ENCODE assay signal across 17 cellular contexts in genomic region chr12:10189653-10190052, GRCh38. TPM values are rescaled to one million over a fixed set of nuclear protein-coding genes. Genes with fewer than 3 reads are reported as not detected.
DNase-seq lines count a peak whose midpoint lies in the region; ATAC-seq and TF ChIP-seq lines count a peak whose summit lies in the region.
"Had no signal": no experiment of that assay in that cellular context is flagged by ENCODE, and none has a peak within 500 bp of the region (broad histone marks: within the 10 kb centered on the region; RNA-seq: fewer than 3 reads in every experiment).

No MANE protein-coding gene starts in this region.

- peaks cover 6% of the 10 kb centered on the region for H3K4me1 Mint-ChIP-seq in stimulated activated effector memory CD8-positive, alpha-beta T cell treated with anti-CD3 and anti-CD28 coated beads, Interleukin-12 subunit alpha, Interleukin-12 subunit beta, amount 100 ng/mL, for 72 hours
- peaks cover 2 to 5% (median 5%) of the 10 kb centered on the region in 3 donors for H3K4me1 Mint-ChIP-seq in T-cell

- peak; percentile 59 for DNase-seq in Ammon's horn (ENCODE audit: low spot score)
- DNase-seq in NCI-H226 = peak; percentile 61
- DNase-seq in fibroblast of pulmonary artery (ENCODE audit: low read depth) = peak; percentile 7
- no peak for DNase-seq in omental fat pad (ENCODE audit: low spot score)
- DNase-seq in stimulated activated effector memory CD8-positive, alpha-beta T cell treated with anti-CD3 and anti-CD28 coated beads, Interleukin-12 subunit alpha, Interleukin-12 subunit beta, amount 100 ng/mL, for 72 hours (ENCODE audit: low spot score in 2 of 2) = no peak
- DNase-seq in NCI-H2107 (lab: John Stamatoyannopoulos, UW) = no peak
- DNase-seq in T-cell = no peak
- DNase-seq: activated CD4-positive, alpha-beta T cell treated with anti-CD3 and anti-CD28 coated beads for 48 hours; activated T-cell treated with anti-CD3 and anti-CD28 coated beads, Interleukin-2, amount 50 U/mL, for 48 hours; esophagus squamous epithelium; NCI-H1436 treated with DMSO at 0.1 percent for 48 hours; stimulated activated CD4-positive, alpha-beta T cell treated with anti-CD3 and anti-CD28 coated beads, Interleukin-2, amount 100 ng/mL, for 24 hours; stimulated activated CD8-positive, alpha-beta memory T cell treated with anti-CD3 and anti-CD28 coated beads, Interleukin-4, amount 100 ng/mL, for 48 hours; thyroid gland had no signal

- H3K9me3 Mint-ChIP-seq in stimulated activated effector memory CD8-positive, alpha-beta T cell treated with anti-CD3 and anti-CD28 coated beads, Interleukin-12 subunit alpha, Interleukin-12 subunit beta, amount 100 ng/mL, for 72 hours = no peaks in the 10 kb centered on the region
- no peaks in the 10 kb centered on the region for H3K9me3 Mint-ChIP-seq in T-cell

- H3K27me3 Mint-ChIP-seq in T-cell = peaks cover 8 to 28% of the 10 kb centered on the region in 2 donors

- CTCF ChIA-PET in T-cell (lab: Charles Lee) = interaction anchor here (0.5 to 2.7 kb wide), 10 partner anchors 15 to 863 kb away, joined by 3 to 17 read pairs (median 4); no protein-coding TSS in a partner anchor

- TF ChIP-seq CTCF in fibroblast of pulmonary artery (IDR thresholded peaks at IDR 0.05; ENCODE audit: low read length, missing control alignments) (no peak), omental fat pad (IDR thresholded peaks at IDR 0.05) (no peak)

- peak; percentile 27 for ATAC-seq in omental fat pad (ENCODE audit: low FRiP score)
- no peak for ATAC-seq in stimulated activated effector memory CD8-positive, alpha-beta T cell treated with anti-CD3 and anti-CD28 coated beads, Interleukin-12 subunit alpha, Interleukin-12 subunit beta, amount 100 ng/mL, for 72 hours
- ATAC-seq in GM19397 (IDR thresholded peaks at IDR 0.05; ENCODE audit: unreplicated experiment) = no peak
- no peak for ATAC-seq in T-cell (replicated peaks in 1 of 4)

- H3K36me3 Mint-ChIP-seq in stimulated activated effector memory CD8-positive, alpha-beta T cell treated with anti-CD3 and anti-CD28 coated beads, Interleukin-12 subunit alpha, Interleukin-12 subunit beta, amount 100 ng/mL, for 72 hours = no peaks in the 10 kb centered on the region
- no peaks in the 10 kb centered on the region for H3K36me3 Mint-ChIP-seq in T-cell

- no peak overlapping the region for H3K4me3 Mint-ChIP-seq in stimulated activated effector memory CD8-positive, alpha-beta T cell treated with anti-CD3 and anti-CD28 coated beads, Interleukin-12 subunit alpha, Interleukin-12 subunit beta, amount 100 ng/mL, for 72 hours
- H3K4me3 Mint-ChIP-seq in T-cell = no peak overlapping the region

- H3K4me3 ChIP-seq in fibroblast of pulmonary artery (replicated peaks; ENCODE audit: low read depth, low read length) = no peak overlapping the region
- H3K4me3 ChIP-seq: esophagus squamous epithelium, thyroid gland had no signal

- H3K27ac Mint-ChIP-seq in stimulated activated effector memory CD8-positive, alpha-beta T cell treated with anti-CD3 and anti-CD28 coated beads, Interleukin-12 subunit alpha, Interleukin-12 subunit beta, amount 100 ng/mL, for 72 hours = no peak overlapping the region
- H3K27ac Mint-ChIP-seq in T-cell = no peak overlapping the region

- POLR2A ChIA-PET in T-cell (lab: Charles Lee) = interaction anchor here (0.5 to 0.6 kb wide), 2 partner anchors 86 to 509 kb away, joined by 3 read pairs; no protein-coding TSS in a partner anchor

RNA-seq across cellular contexts. Expression of gene TMEM52B, which starts 10.8 kb away (rescaled TPM):
- under 1 TPM in 2 of 4 donors, not detected in 2; 0.09 to 0.84 TPM for total RNA-seq in omental fat pad
- not detected for total RNA-seq in T-cell
- total RNA-seq: esophagus squamous epithelium; NCI-H460; T-helper 2 cell treated with Interferon-gamma antibody and Interleukin-4, amounts not matched to agents 100 ng/mL and 5 ng/mL, for 36 hours; thyroid gland had no signal

RNA-seq across cellular contexts. Expression of gene OLR1, which starts 17.7 kb away (rescaled TPM):
- 10 to 100 TPM in 2 of 4 donors, under 1 TPM in 1, not detected in 1; 0.19 to 51.2 (median 35.1) TPM for total RNA-seq in omental fat pad
- total RNA-seq in T-cell = under 1 TPM in 3 of 5 donors, not detected in 2; 0.12 to 0.60 (median 0.33) TPM
- total RNA-seq: NCI-H460; T-helper 2 cell treated with Interferon-gamma antibody and Interleukin-4, amounts not matched to agents 100 ng/mL and 5 ng/mL, for 36 hours had no signal

RNA-seq across cellular contexts. Expression of gene GABARAPL1, which starts 23.0 kb away (rescaled TPM):
- total RNA-seq in omental fat pad (100 to 1,000 TPM; 165 to 335 (median 268) TPM), T-cell (100 to 1,000 TPM in 2 of 5 donors, 10 to 100 TPM in 3; 46.7 to 129 (median 53.7) TPM)

RNA-seq across cellular contexts. Expression of gene CLEC7A, which starts 59.7 kb away (rescaled TPM):
- total RNA-seq in omental fat pad = 10 to 100 TPM; 12.6 to 27.6 (median 18.8) TPM
- total RNA-seq in T-cell = 1 to 10 TPM in 2 of 5 donors, under 1 TPM in 3; 0.15 to 1.6 (median 0.49) TPM
- total RNA-seq: NCI-H460; T-helper 2 cell treated with Interferon-gamma antibody and Interleukin-4, amounts not matched to agents 100 ng/mL and 5 ng/mL, for 36 hours had no signal

Comparison
In these comparisons a context has a peak if more than half of its experiments do, and no peak if none do; other contexts are left out.
1. DNase-seq: peak in Ammon's horn (single experiment), NCI-H226 (single experiment) and fibroblast of pulmonary artery (single experiment); none in omental fat pad (single experiment), stimulated activated effector memory CD8-positive, alpha-beta T cell treated with anti-CD3 and anti-CD28 coated beads, Interleukin-12 subunit alpha, Interleukin-12 subunit beta, amount 100 ng/mL, for 72 hours (0 of 2), NCI-H2107 (single experiment) and T-cell (0 of 34).